ENCODE assay signal across 8 cellular contexts in the genomic region with DNA sequence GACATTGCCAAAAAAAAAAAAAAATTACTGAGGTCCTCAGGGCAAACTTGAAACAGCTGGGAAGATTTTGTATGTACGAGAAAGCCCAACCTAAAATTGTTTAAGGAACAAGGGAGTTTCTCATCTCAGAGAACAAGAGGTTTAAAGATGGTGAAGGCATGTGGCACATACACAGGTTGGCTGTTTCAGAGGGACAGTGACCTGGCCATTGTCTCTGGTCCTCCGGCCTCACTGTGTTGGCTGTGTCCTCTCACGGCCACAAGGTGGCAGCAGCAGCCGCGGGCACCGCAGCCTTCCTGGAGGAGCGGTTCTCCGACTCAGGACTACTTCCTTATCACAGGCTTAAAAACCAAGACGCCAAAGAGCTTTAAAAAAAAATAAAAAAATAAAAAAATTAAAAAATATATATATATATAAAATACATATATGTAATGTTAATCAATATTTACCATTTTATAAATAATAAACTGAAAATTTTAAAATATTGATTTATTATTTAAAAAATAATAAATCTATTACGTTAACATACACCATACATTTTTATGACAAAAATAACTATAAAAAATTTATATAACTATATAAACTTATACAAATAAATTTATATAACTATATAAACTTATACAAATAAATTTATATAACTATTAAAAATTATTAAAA. TPM values are rescaled to one million over a fixed set of nuclear protein-coding genes. Genes with fewer than 3 reads are reported as not detected.
DNase-seq lines count a peak whose midpoint lies in the region; ATAC-seq and TF ChIP-seq lines count a peak whose summit lies in the region.

No MANE protein-coding gene starts in this region.

- H3K4me1 Mint-ChIP-seq in activated T-helper 1 cell treated with anti-CD3 and anti-CD28 coated beads, Interleukin-12 subunit alpha, Interleukin-12 subunit beta, Interleukin-2, Interleukin-4 antibody, amounts not matched to agents 30 ng/mL and 10 ng/mL and 1 ng/mL, durations not matched to agents 14 hours and 24 hours and 36 hours (ENCODE audit: low read depth), result peaks cover 4% of the 10 kb centered on the region
- H3K4me1 Mint-ChIP-seq in neural crest cell, result peaks cover 3% of the 10 kb centered on the region

- H3K36me3 Mint-ChIP-seq in activated T-helper 1 cell treated with anti-CD3 and anti-CD28 coated beads, Interleukin-12 subunit alpha, Interleukin-12 subunit beta, Interleukin-2, Interleukin-4 antibody, amounts not matched to agents 30 ng/mL and 10 ng/mL and 1 ng/mL, durations not matched to agents 14 hours and 24 hours and 36 hours (ENCODE audit: low read depth), result no peaks in the 10 kb centered on the region
- H3K36me3 Mint-ChIP-seq in neural crest cell (ENCODE audit: low read depth), result no peaks in the 10 kb centered on the region

- TF ChIP-seq CTCF in neural crest cell (conservative IDR thresholded peaks at IDR 0.05), result peak; percentile 99

- no peak overlapping the region for H3K27ac Mint-ChIP-seq in activated T-helper 1 cell treated with anti-CD3 and anti-CD28 coated beads, Interleukin-12 subunit alpha, Interleukin-12 subunit beta, Interleukin-2, Interleukin-4 antibody, amounts not matched to agents 30 ng/mL and 10 ng/mL and 1 ng/mL, durations not matched to agents 14 hours and 24 hours and 36 hours
- H3K27ac Mint-ChIP-seq in neural crest cell (ENCODE audit: unreplicated experiment), result no peak overlapping the region

- intact Hi-C loops in activated T-helper 1 cell treated with anti-CD3 and anti-CD28 coated beads, Interleukin-12 subunit alpha, Interleukin-12 subunit beta, Interleukin-2, Interleukin-4 antibody, amounts not matched to agents 30 ng/mL and 10 ng/mL and 1 ng/mL, durations not matched to agents 14 hours and 24 hours and 36 hours (cut with micrococcal nuclease), result loop anchor here (1.0 to 2.0 kb wide), 5 partner anchors 166 to 470 kb away; partner anchors contain the start of gene TMEM181

- H3K27me3 Mint-ChIP-seq in activated T-helper 1 cell treated with anti-CD3 and anti-CD28 coated beads, Interleukin-12 subunit alpha, Interleukin-12 subunit beta, Interleukin-2, Interleukin-4 antibody, amounts not matched to agents 30 ng/mL and 10 ng/mL and 1 ng/mL, durations not matched to agents 14 hours and 24 hours and 36 hours (ENCODE audit: insufficient read depth), result no peaks in the 10 kb centered on the region
- H3K27me3 Mint-ChIP-seq in neural crest cell (ENCODE audit: low read depth), result no peaks in the 10 kb centered on the region

- in situ Hi-C loops in Caki2 (cut with HindIII; ENCODE audit: low pct_unique_long_range_greater_than_20kb, low sequenced_read_pairs), result no loop called here

- no peak overlapping the region for H3K4me3 Mint-ChIP-seq in activated T-helper 1 cell treated with anti-CD3 and anti-CD28 coated beads, Interleukin-12 subunit alpha, Interleukin-12 subunit beta, Interleukin-2, Interleukin-4 antibody, amounts not matched to agents 30 ng/mL and 10 ng/mL and 1 ng/mL, durations not matched to agents 14 hours and 24 hours and 36 hours
- H3K4me3 Mint-ChIP-seq in neural crest cell, result no peak overlapping the region

- peak; percentile 69 for ATAC-seq in GM21381 (IDR thresholded peaks at IDR 0.05; ENCODE audit: unreplicated experiment)

- H3K9me3 Mint-ChIP-seq in activated T-helper 1 cell treated with anti-CD3 and anti-CD28 coated beads, Interleukin-12 subunit alpha, Interleukin-12 subunit beta, Interleukin-2, Interleukin-4 antibody, amounts not matched to agents 30 ng/mL and 10 ng/mL and 1 ng/mL, durations not matched to agents 14 hours and 24 hours and 36 hours, result no peaks in the 10 kb centered on the region
- H3K9me3 Mint-ChIP-seq in neural crest cell, result no peaks in the 10 kb centered on the region

- DNase-seq in Caki2 (ENCODE audit: low read depth) (peak; percentile 53), KG1 (lab: John Stamatoyannopoulos, UW) (peak; percentile 20), RPMI7951 (ENCODE audit: low read depth) (peak; percentile 75), fibroblast of peridontal ligament (ENCODE audit: extremely low read depth) (peak; percentile 76), neural crest cell (ENCODE audit: low read depth, low spot score) (peak; percentile 71), superior temporal gyrus (ENCODE audit: extremely low spot score) (peak; percentile 90)
- peak; percentile 63 for DNase-seq in activated T-helper 1 cell treated with anti-CD3 and anti-CD28 coated beads, Interleukin-12 subunit alpha, Interleukin-12 subunit beta, Interleukin-2, Interleukin-4 antibody, amounts not matched to agents 30 ng/mL and 10 ng/mL and 1 ng/mL, durations not matched to agents 14 hours and 24 hours and 36 hours (ENCODE audit: low spot score)

RNA-seq across cellular contexts. Expression of gene GTF2H5, which starts 52.8 kb away (rescaled TPM):
- 8.0 and 19.2 TPM in 2 replicates for total RNA-seq in Caki2 (2014; rRNA removed; shearing (Covaris generic); ENCODE audit: low replicate concordance)
- 5.6 and 7.2 TPM in 2 replicates for total RNA-seq in RPMI7951 (2014; rRNA removed; shearing (Covaris generic))
- total RNA-seq in activated T-helper 1 cell treated with anti-CD3 and anti-CD28 coated beads, Interleukin-12 subunit alpha, Interleukin-12 subunit beta, Interleukin-2, Interleukin-4 antibody, amounts not matched to agents 30 ng/mL and 10 ng/mL and 1 ng/mL, durations not matched to agents 14 hours and 24 hours and 36 hours, result 30.1 and 30.4 TPM in 2 replicates
- 21.1 and 23.8 TPM in 2 replicates for total RNA-seq in neural crest cell

RNA-seq across cellular contexts. Expression of gene SERAC1, which starts 52.9 kb away (rescaled TPM):
- total RNA-seq in Caki2 (2014; rRNA removed; shearing (Covaris generic); ENCODE audit: low replicate concordance), result 6.5 and 6.9 TPM in 2 replicates
- 9.0 and 10.1 TPM in 2 replicates for total RNA-seq in RPMI7951 (2014; rRNA removed; shearing (Covaris generic))
- 8.0 and 8.3 TPM in 2 replicates for total RNA-seq in activated T-helper 1 cell treated with anti-CD3 and anti-CD28 coated beads, Interleukin-12 subunit alpha, Interleukin-12 subunit beta, Interleukin-2, Interleukin-4 antibody, amounts not matched to agents 30 ng/mL and 10 ng/mL and 1 ng/mL, durations not matched to agents 14 hours and 24 hours and 36 hours
- 11.3 and 12.2 TPM in 2 replicates for total RNA-seq in neural crest cell

Comparison
In these comparisons a context has a peak if more than half of its experiments do, and no peak if none do; other contexts are left out.
1. Peak in every context shown above with its lines: DNase-seq and ATAC-seq.
2. DNase-seq: peak in every context shown above with its lines; median percentile 90 in superior temporal gyrus; 76 in fibroblast of peridontal ligament; 75 in RPMI7951; 71 in neural crest cell; 63 in activated T-helper 1 cell treated with anti-CD3 and anti-CD28 coated beads, Interleukin-12 subunit alpha, Interleukin-12 subunit beta, Interleukin-2, Interleukin-4 antibody, amounts not matched to agents 30 ng/mL and 10 ng/mL and 1 ng/mL, durations not matched to agents 14 hours and 24 hours and 36 hours; 53 in Caki2; 20 in KG1.